Comparison of ENCODE assay signal across 8 cellular contexts in genomic region chr10:104336829-104337526, GRCh38. TPM values are rescaled to one million over a fixed set of nuclear protein-coding genes. Genes with fewer than 3 reads are reported as not detected.
A peak's percentile ranks its signal among the peaks of the same experiment; 100 is the strongest.
DNase-seq lines count a peak whose midpoint lies in the region; ATAC-seq and TF ChIP-seq lines count a peak whose summit lies in the region.

No MANE protein-coding gene starts in this region.

- no peaks in the 10 kb centered on the region for H3K9me3 ChIP-seq in iPS DF 6.9 (ENCODE audit: control insufficient read depth, insufficient read depth, low read length)

- H3K27ac ChIP-seq in iPS DF 6.9 (ENCODE audit: low read length): no peak overlapping the region

- H3K4me1 Mint-ChIP-seq in activated CD8-positive, alpha-beta T cell treated with anti-CD3 and anti-CD28 coated beads for 36 hours (ENCODE audit: low read depth): peaks cover 56% of the 10 kb centered on the region
- peaks cover 53% of the 10 kb centered on the region for H3K4me1 Mint-ChIP-seq in stimulated activated effector memory CD8-positive, alpha-beta T cell treated with anti-CD3 and anti-CD28 coated beads, Interleukin-12 subunit alpha, Interleukin-12 subunit beta, amount 100 ng/mL, for 72 hours

- H3K27me3 Mint-ChIP-seq in activated CD8-positive, alpha-beta T cell treated with anti-CD3 and anti-CD28 coated beads for 36 hours: no peaks in the 10 kb centered on the region

- H3K9me3 Mint-ChIP-seq in activated CD8-positive, alpha-beta T cell treated with anti-CD3 and anti-CD28 coated beads for 36 hours: no peaks in the 10 kb centered on the region
- no peaks in the 10 kb centered on the region for H3K9me3 Mint-ChIP-seq in stimulated activated effector memory CD8-positive, alpha-beta T cell treated with anti-CD3 and anti-CD28 coated beads, Interleukin-12 subunit alpha, Interleukin-12 subunit beta, amount 100 ng/mL, for 72 hours

- CTCF ChIA-PET in activated CD8-positive, alpha-beta T cell treated with anti-CD3 and anti-CD28 coated beads for 36 hours (lab: Charles Lee): interaction anchor here (0.8 to 4.2 kb wide), 14 partner anchors 9 to 76 kb away, joined by 3 to 35 read pairs (median 6); no protein-coding TSS in a partner anchor

- H3K36me3 Mint-ChIP-seq in activated CD8-positive, alpha-beta T cell treated with anti-CD3 and anti-CD28 coated beads for 36 hours (ENCODE audit: low read depth): peaks cover 25% of the 10 kb centered on the region
- H3K36me3 Mint-ChIP-seq in stimulated activated effector memory CD8-positive, alpha-beta T cell treated with anti-CD3 and anti-CD28 coated beads, Interleukin-12 subunit alpha, Interleukin-12 subunit beta, amount 100 ng/mL, for 72 hours: peaks cover 42% of the 10 kb centered on the region

- H3K4me3 ChIP-seq in iPS DF 6.9 (ENCODE audit: low read length): peak overlapping the region; percentile 77; the same call in 1 of the 2 replicates

- no CpG with 5 or more reads among the region's 14 CpGs for WGBS in iPS DF 6.9 (ENCODE audit: insufficient coverage, insufficient read length)

- peak; percentile 20 for ATAC-seq in HG03039 (IDR thresholded peaks at IDR 0.05; ENCODE audit: unreplicated experiment)
- ATAC-seq in activated CD8-positive, alpha-beta T cell treated with anti-CD3 and anti-CD28 coated beads for 36 hours: no peak
- no peak for ATAC-seq in stimulated activated effector memory CD8-positive, alpha-beta T cell treated with anti-CD3 and anti-CD28 coated beads, Interleukin-12 subunit alpha, Interleukin-12 subunit beta, amount 100 ng/mL, for 72 hours

- peak overlapping the region; percentile 100 for H3K27ac Mint-ChIP-seq in activated CD8-positive, alpha-beta T cell treated with anti-CD3 and anti-CD28 coated beads for 36 hours
- H3K27ac Mint-ChIP-seq in stimulated activated effector memory CD8-positive, alpha-beta T cell treated with anti-CD3 and anti-CD28 coated beads, Interleukin-12 subunit alpha, Interleukin-12 subunit beta, amount 100 ng/mL, for 72 hours: peak overlapping the region; percentile 99

- H3K27me3 ChIP-seq in iPS DF 6.9 (ENCODE audit: control insufficient read depth, insufficient read depth, low read length): no peaks in the 10 kb centered on the region

- peak; percentile 23 for DNase-seq in NCI-H345 (lab: John Stamatoyannopoulos, UW)
- DNase-seq in NCI-H345 treated with DMSO at 0.1 percent for 48 hours (lab: John Stamatoyannopoulos, UW; ENCODE audit: unreplicated experiment): no peak
- DNase-seq in activated CD8-positive, alpha-beta T cell treated with anti-CD3 and anti-CD28 coated beads for 36 hours: no peak
- DNase-seq in iPS DF 6.9 (ENCODE audit: low read depth, low spot score): no peak
- no peak for DNase-seq in stimulated activated effector memory CD8-positive, alpha-beta T cell treated with anti-CD3 and anti-CD28 coated beads, Interleukin-12 subunit alpha, Interleukin-12 subunit beta, amount 100 ng/mL, for 72 hours (ENCODE audit: low spot score in 2 of 2)
- DNase-seq in Ammon's horn (ENCODE audit: low spot score): no peak
- DNase-seq in NCI-H510A treated with DMSO at 0.1 percent for 48 hours (lab: John Stamatoyannopoulos, UW): no peak

- peaks cover 15% of the 10 kb centered on the region for H3K4me1 ChIP-seq in iPS DF 6.9 (ENCODE audit: control insufficient read depth, insufficient read depth, low read length)

- H3K36me3 ChIP-seq in iPS DF 6.9 (ENCODE audit: control insufficient read depth, insufficient read depth, low read length): no peaks in the 10 kb centered on the region

- peak overlapping the region; percentile 86 for H3K4me3 Mint-ChIP-seq in activated CD8-positive, alpha-beta T cell treated with anti-CD3 and anti-CD28 coated beads for 36 hours
- H3K4me3 Mint-ChIP-seq in stimulated activated effector memory CD8-positive, alpha-beta T cell treated with anti-CD3 and anti-CD28 coated beads, Interleukin-12 subunit alpha, Interleukin-12 subunit beta, amount 100 ng/mL, for 72 hours: peak overlapping the region; percentile 93

- TF ChIP-seq CTCF in activated CD8-positive, alpha-beta T cell treated with anti-CD3 and anti-CD28 coated beads for 36 hours (IDR thresholded peaks at IDR 0.05): no peak

- POLR2A ChIA-PET in activated CD8-positive, alpha-beta T cell treated with anti-CD3 and anti-CD28 coated beads for 36 hours (lab: Charles Lee): interaction anchor here (0.9 to 6.1 kb wide), 7 partner anchors 7 to 82 kb away, joined by 4 to 30 read pairs (median 8); partner anchors contain the start of genes CFAP58 and GSTO1

- intact Hi-C loops in activated CD8-positive, alpha-beta T cell treated with anti-CD3 and anti-CD28 coated beads for 36 hours (cut with micrococcal nuclease): no loop called here

RNA-seq across cellular contexts. Expression of gene ITPRIP, which starts 1.3 kb away (rescaled TPM):
- total RNA-seq in activated CD8-positive, alpha-beta T cell treated with anti-CD3 and anti-CD28 coated beads for 36 hours: 10 to 100 TPM; 18.3 to 18.9 TPM

RNA-seq across cellular contexts. Expression of gene CFAP58, which starts 16.7 kb away (rescaled TPM):
- total RNA-seq in activated CD8-positive, alpha-beta T cell treated with anti-CD3 and anti-CD28 coated beads for 36 hours: under 1 TPM; 0.27 to 0.38 TPM
